In genomic region chr9:97923529-97924108, GRCh38 we compare ENCODE assay signal across 1 cellular context.
TF ChIP-seq lines count a peak whose summit lies in the region.

No MANE protein-coding gene starts in this region.

TF ChIP-seq in K562, 482 proteins besides CTCF, POLR2A, EP300 and RAD21 (continued from another document and continues in another):
- TF ChIP-seq PRDM10 (IDR thresholded peaks at IDR 0.05; ENCODE audit: partially characterized antibody) (no peak), DEAF1 (CRISPR knock-in tag; IDR thresholded peaks at IDR 0.05) (peak; percentile 93), MTA1 (IDR thresholded peaks at IDR 0.05; ENCODE audit: borderline replicate concordance) (no peak), HNRNPK (IDR thresholded peaks at IDR 0.05; ENCODE audit: low read depth, low read length, poor library complexity, severe bottlenecking) (no peak), ZNF41 (CRISPR knock-in tag; conservative IDR thresholded peaks at IDR 0.05) (no peak), TRIM25 (IDR thresholded peaks at IDR 0.05; ENCODE audit: borderline replicate concordance) (no peak), LARP7 (IDR thresholded peaks at IDR 0.05) (no peak), ZNF354B (CRISPR knock-in tag; IDR thresholded peaks at IDR 0.05) (no peak), ERF (CRISPR knock-in tag; IDR thresholded peaks at IDR 0.05) (no peak), NR1H2 (CRISPR knock-in tag; IDR thresholded peaks at IDR 0.05) (no peak), BACH1 (tag; IDR thresholded peaks at IDR 0.05) (0 out of 2 replicates have a peak, but pooled peaks have one; percentile 42), ZNF764 (CRISPR knock-in tag; IDR thresholded peaks at IDR 0.05; ENCODE audit: low read depth) (no peak), NUFIP1 (IDR thresholded peaks at IDR 0.05; ENCODE audit: partially characterized antibody) (no peak), MCM5 (IDR thresholded peaks at IDR 0.05; ENCODE audit: low read depth) (no peak), ZNF316 (IDR thresholded peaks at IDR 0.05) (no peak), ARID2 (IDR thresholded peaks at IDR 0.05) (peak; percentile 93), E2F5 (CRISPR knock-in tag; IDR thresholded peaks at IDR 0.05) (no peak), NFE2L1 (tag; IDR thresholded peaks at IDR 0.05; ENCODE audit: borderline replicate concordance, low read depth) (no peak), YY1 (IDR thresholded peaks at IDR 0.05; ENCODE audit: borderline replicate concordance in 1 of 3, control insufficient read depth in 1 of 3, extremely low read depth in 1 of 3, insufficient read depth in 3 of 3, insufficient read length in 1 of 3, insufficient replicate concordance in 2 of 3, low read depth in 1 of 3, low read length in 2 of 3) (no peak), RBM25 (IDR thresholded peaks at IDR 0.05; ENCODE audit: low read depth, low read length, severe bottlenecking) (no peak), DDX20 (tag; IDR thresholded peaks at IDR 0.05; ENCODE audit: low read depth) (no peak), PHF20 (IDR thresholded peaks at IDR 0.05; ENCODE audit: partially characterized antibody) (no peak), EZH2 (IDR thresholded peaks at IDR 0.05; ENCODE audit: borderline replicate concordance, low read depth, low read length) (no peak), ZNF609 (CRISPR knock-in tag; IDR thresholded peaks at IDR 0.05; ENCODE audit: borderline replicate concordance) (no peak), IRF9 (tag; IDR thresholded peaks at IDR 0.05) (no peak), ZNF224 (CRISPR knock-in tag; IDR thresholded peaks at IDR 0.05) (no peak), DNMT1 (IDR thresholded peaks at IDR 0.05) (no peak), IRF2 (CRISPR knock-in tag; IDR thresholded peaks at IDR 0.05) (no peak), RBM14 (IDR thresholded peaks at IDR 0.05; ENCODE audit: borderline replicate concordance, insufficient read depth, low read depth, low read length) (no peak), FOS (IDR thresholded peaks at IDR 0.05; ENCODE audit: extremely low read depth, insufficient read length) (no peak), HMG20B (CRISPR knock-in tag; IDR thresholded peaks at IDR 0.05) (no peak), HMG20A (CRISPR knock-in tag; conservative IDR thresholded peaks at IDR 0.05) (no peak), KAT8 (IDR thresholded peaks at IDR 0.05; ENCODE audit: low read depth) (no peak), ZNF445 (CRISPR knock-in tag; IDR thresholded peaks at IDR 0.05; ENCODE audit: low read depth) (no peak), THAP12 (CRISPR knock-in tag; IDR thresholded peaks at IDR 0.05) (no peak), HDAC2 (IDR thresholded peaks at IDR 0.05) (0 out of 2 replicates have a peak, but pooled peaks have one; percentile 43)
